In the genomic region with DNA sequence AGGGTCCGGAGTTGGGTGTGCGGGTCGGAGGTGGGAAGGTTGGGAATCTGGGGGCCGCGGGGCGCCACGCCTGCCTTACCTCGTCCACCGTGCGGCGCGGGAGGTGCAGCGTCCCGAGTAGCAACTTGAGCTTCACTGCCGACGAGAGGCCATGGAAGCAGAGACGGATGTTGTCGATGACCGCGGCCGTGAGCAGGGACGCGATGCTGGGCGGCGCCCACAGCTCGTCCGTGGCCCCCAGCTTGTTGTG, we compare ENCODE assay signal across 1 cellular context.
TF ChIP-seq lines count a peak whose summit lies in the region.

No MANE protein-coding gene starts in this region.

TF ChIP-seq in K562, 482 proteins besides CTCF, POLR2A, EP300 and RAD21 (continued from another document and continues in another):
- TF ChIP-seq NR0B1 (IDR thresholded peaks at IDR 0.05; ENCODE audit: partially characterized antibody) (no peak), ZKSCAN8 (CRISPR knock-in tag; IDR thresholded peaks at IDR 0.05) (no peak), BCOR (IDR thresholded peaks at IDR 0.05) (peak; percentile 32; the same call in 1 of the 2 replicates), HLTF (IDR thresholded peaks at IDR 0.05) (peak; percentile 42; the same call in 1 of the 2 replicates), IFI16 (CRISPR knock-in tag; IDR thresholded peaks at IDR 0.05) (no peak), LARP7 (IDR thresholded peaks at IDR 0.05) (no peak), CHD4 (IDR thresholded peaks at IDR 0.05; ENCODE audit: insufficient read depth, insufficient replicate concordance, low read depth, low read length, poor library complexity, severe bottlenecking) (no peak), RERE (CRISPR knock-in tag; IDR thresholded peaks at IDR 0.05; ENCODE audit: borderline replicate concordance) (no peak), TCF7L2 (IDR thresholded peaks at IDR 0.05; ENCODE audit: low read depth, low read length) (no peak), THAP12 (CRISPR knock-in tag; IDR thresholded peaks at IDR 0.05) (peak; percentile 93; the same call in 1 of the 2 replicates), GABPB1 (CRISPR knock-in tag; IDR thresholded peaks at IDR 0.05) (no peak), TAF7 (tag; IDR thresholded peaks at IDR 0.05) (peak; percentile 99), SAP30 (IDR thresholded peaks at IDR 0.05; ENCODE audit: borderline replicate concordance, insufficient read depth, low read depth, low read length, poor library complexity, severe bottlenecking) (no peak), FOXA1 (IDR thresholded peaks at IDR 0.05; ENCODE audit: borderline replicate concordance) (no peak), PATZ1 (CRISPR knock-in tag; IDR thresholded peaks at IDR 0.05; ENCODE audit: borderline replicate concordance) (no peak), PCBP1 (IDR thresholded peaks at IDR 0.05; ENCODE audit: low read depth, low read length, poor library complexity, severe bottlenecking) (peak; percentile 81), HSF4 (CRISPR knock-in tag; IDR thresholded peaks at IDR 0.05; ENCODE audit: borderline replicate concordance) (no peak), ZSCAN29 (IDR thresholded peaks at IDR 0.05) (no peak), PCBP2 (IDR thresholded peaks at IDR 0.05; ENCODE audit: low read depth, low read length, poor library complexity, severe bottlenecking) (peak; percentile 13), PHF8 (IDR thresholded peaks at IDR 0.05; ENCODE audit: borderline replicate concordance, low read length) (peak; percentile 79; the same call in 1 of the 2 replicates), NCOA2 (IDR thresholded peaks at IDR 0.05; ENCODE audit: partially characterized antibody in 2 of 2) (no peak), ZFX (CRISPR knock-in tag; IDR thresholded peaks at IDR 0.05) (no peak), CBFA2T2 (conservative IDR thresholded peaks at IDR 0.05) (no peak), CCNT2 (IDR thresholded peaks at IDR 0.05; ENCODE audit: borderline replicate concordance, extremely low read depth, insufficient read length, low read depth, low read length) (peak; percentile 20), PURB (CRISPR knock-in tag; IDR thresholded peaks at IDR 0.05; ENCODE audit: low read depth) (no peak), NFIC (IDR thresholded peaks at IDR 0.05) (no peak), HMG20B (CRISPR knock-in tag; IDR thresholded peaks at IDR 0.05) (no peak)
- TF ChIP-seq, protein P1, sequence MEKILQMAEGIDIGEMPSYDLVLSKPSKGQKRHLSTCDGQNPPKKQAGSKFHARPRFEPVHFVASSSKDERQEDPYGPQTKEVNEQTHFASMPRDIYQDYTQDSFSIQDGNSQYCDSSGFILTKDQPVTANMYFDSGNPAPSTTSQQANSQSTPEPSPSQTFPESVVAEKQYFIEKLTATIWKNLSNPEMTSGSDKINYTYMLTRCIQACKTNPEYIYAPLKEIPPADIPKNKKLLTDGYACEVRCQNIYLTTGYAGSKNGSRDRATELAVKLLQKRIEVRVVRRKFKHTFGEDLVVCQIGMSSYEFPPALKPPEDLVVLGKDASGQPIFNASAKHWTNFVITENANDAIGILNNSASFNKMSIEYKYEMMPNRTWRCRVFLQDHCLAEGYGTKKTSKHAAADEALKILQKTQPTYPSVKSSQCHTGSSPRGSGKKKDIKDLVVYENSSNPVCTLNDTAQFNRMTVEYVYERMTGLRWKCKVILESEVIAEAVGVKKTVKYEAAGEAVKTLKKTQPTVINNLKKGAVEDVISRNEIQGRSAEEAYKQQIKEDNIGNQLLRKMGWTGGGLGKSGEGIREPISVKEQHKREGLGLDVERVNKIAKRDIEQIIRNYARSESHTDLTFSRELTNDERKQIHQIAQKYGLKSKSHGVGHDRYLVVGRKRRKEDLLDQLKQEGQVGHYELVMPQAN (IDR thresholded peaks at IDR 0.05; ENCODE audit: borderline replicate concordance), result peak; percentile 70
- TF ChIP-seq, protein P2, sequence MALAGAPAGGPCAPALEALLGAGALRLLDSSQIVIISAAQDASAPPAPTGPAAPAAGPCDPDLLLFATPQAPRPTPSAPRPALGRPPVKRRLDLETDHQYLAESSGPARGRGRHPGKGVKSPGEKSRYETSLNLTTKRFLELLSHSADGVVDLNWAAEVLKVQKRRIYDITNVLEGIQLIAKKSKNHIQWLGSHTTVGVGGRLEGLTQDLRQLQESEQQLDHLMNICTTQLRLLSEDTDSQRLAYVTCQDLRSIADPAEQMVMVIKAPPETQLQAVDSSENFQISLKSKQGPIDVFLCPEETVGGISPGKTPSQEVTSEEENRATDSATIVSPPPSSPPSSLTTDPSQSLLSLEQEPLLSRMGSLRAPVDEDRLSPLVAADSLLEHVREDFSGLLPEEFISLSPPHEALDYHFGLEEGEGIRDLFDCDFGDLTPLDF (CRISPR knock-in tag; IDR thresholded peaks at IDR 0.05), result no peak
- TF ChIP-seq, protein P3, sequence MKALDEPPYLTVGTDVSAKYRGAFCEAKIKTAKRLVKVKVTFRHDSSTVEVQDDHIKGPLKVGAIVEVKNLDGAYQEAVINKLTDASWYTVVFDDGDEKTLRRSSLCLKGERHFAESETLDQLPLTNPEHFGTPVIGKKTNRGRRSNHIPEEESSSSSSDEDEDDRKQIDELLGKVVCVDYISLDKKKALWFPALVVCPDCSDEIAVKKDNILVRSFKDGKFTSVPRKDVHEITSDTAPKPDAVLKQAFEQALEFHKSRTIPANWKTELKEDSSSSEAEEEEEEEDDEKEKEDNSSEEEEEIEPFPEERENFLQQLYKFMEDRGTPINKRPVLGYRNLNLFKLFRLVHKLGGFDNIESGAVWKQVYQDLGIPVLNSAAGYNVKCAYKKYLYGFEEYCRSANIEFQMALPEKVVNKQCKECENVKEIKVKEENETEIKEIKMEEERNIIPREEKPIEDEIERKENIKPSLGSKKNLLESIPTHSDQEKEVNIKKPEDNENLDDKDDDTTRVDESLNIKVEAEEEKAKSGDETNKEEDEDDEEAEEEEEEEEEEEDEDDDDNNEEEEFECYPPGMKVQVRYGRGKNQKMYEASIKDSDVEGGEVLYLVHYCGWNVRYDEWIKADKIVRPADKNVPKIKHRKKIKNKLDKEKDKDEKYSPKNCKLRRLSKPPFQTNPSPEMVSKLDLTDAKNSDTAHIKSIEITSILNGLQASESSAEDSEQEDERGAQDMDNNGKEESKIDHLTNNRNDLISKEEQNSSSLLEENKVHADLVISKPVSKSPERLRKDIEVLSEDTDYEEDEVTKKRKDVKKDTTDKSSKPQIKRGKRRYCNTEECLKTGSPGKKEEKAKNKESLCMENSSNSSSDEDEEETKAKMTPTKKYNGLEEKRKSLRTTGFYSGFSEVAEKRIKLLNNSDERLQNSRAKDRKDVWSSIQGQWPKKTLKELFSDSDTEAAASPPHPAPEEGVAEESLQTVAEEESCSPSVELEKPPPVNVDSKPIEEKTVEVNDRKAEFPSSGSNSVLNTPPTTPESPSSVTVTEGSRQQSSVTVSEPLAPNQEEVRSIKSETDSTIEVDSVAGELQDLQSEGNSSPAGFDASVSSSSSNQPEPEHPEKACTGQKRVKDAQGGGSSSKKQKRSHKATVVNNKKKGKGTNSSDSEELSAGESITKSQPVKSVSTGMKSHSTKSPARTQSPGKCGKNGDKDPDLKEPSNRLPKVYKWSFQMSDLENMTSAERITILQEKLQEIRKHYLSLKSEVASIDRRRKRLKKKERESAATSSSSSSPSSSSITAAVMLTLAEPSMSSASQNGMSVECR (CRISPR knock-in tag; IDR thresholded peaks at IDR 0.05), result no peak; the same call in 1 of the 2 replicates
- TF ChIP-seq, protein P4, sequence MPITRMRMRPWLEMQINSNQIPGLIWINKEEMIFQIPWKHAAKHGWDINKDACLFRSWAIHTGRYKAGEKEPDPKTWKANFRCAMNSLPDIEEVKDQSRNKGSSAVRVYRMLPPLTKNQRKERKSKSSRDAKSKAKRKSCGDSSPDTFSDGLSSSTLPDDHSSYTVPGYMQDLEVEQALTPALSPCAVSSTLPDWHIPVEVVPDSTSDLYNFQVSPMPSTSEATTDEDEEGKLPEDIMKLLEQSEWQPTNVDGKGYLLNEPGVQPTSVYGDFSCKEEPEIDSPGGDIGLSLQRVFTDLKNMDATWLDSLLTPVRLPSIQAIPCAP (CRISPR knock-in tag; IDR thresholded peaks at IDR 0.05; ENCODE audit: borderline replicate concordance), result no peak
- TF ChIP-seq, protein P5, sequence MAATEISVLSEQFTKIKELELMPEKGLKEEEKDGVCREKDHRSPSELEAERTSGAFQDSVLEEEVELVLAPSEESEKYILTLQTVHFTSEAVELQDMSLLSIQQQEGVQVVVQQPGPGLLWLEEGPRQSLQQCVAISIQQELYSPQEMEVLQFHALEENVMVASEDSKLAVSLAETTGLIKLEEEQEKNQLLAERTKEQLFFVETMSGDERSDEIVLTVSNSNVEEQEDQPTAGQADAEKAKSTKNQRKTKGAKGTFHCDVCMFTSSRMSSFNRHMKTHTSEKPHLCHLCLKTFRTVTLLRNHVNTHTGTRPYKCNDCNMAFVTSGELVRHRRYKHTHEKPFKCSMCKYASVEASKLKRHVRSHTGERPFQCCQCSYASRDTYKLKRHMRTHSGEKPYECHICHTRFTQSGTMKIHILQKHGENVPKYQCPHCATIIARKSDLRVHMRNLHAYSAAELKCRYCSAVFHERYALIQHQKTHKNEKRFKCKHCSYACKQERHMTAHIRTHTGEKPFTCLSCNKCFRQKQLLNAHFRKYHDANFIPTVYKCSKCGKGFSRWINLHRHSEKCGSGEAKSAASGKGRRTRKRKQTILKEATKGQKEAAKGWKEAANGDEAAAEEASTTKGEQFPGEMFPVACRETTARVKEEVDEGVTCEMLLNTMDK (IDR thresholded peaks at IDR 0.05; ENCODE audit: borderline replicate concordance, insufficient read depth, low read depth, low read length, poor library complexity, severe bottlenecking), result no peak
